ENCODE assay signal across 10 cellular contexts in the genomic region with DNA sequence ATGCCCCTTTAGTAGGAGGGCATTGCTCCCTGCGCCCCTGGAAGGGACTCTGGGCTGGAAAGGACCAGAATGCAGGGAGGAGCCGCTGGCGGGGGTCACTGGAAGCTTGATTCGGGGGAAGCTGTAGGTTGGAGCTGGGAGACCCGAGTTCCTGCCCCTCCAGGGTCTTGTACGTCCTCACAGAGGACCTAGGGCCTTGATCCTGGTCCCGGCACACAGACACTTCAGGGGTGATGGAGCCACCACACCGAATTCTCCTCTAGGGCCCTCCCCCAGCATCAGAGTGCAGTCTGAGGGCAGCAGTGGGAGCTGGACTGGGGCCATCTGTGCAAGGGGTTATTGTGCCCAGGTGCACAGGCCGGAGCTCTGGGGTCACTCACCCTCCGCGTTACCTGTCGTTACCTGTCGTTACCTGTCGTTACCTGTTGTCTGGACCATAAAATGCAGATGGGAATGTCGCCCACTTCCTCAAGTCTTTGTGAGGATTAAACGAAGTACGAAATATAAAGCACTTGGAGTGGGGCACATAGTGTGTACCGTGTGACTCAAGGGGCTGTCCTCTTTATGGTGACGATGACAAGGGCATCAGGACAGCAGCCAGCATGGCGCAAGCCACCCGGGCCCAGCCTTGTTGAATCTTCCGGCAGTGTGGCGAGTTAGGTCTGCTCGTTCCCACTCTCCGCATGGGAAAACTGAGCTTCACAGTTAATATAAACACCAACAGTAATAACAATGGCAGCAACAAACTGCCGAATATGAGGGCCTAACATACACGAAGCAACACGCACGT. TPM values are rescaled to one million over a fixed set of nuclear protein-coding genes. Genes with fewer than 3 reads are reported as not detected.
DNase-seq lines count a peak whose midpoint lies in the region; ATAC-seq, FAIRE-seq and TF ChIP-seq lines count a peak whose summit lies in the region.
"Had no signal": no experiment of that assay in that cellular context is flagged by ENCODE, and none has a peak within 500 bp of the region (broad histone marks: within the 10 kb centered on the region; RNA-seq: fewer than 3 reads in every experiment).

No MANE protein-coding gene starts in this region.

- 76 to 84% (median 80%) methylated on average over 27 to 29 of the region's 29 CpGs for WGBS in heart left ventricle, 4 donors

- no peak for FAIRE-seq in endothelial cell of umbilical vein (lab: Jason Lieb, UNC)
- FAIRE-seq: colon had no signal

- H3K9me3 ChIP-seq in heart left ventricle (no peaks in the 10 kb centered on the region), endothelial cell of umbilical vein (replicated peaks; ENCODE audit: control insufficient read depth, insufficient read depth, low read length) (no peaks in the 10 kb centered on the region), upper lobe of right lung (no peaks in the 10 kb centered on the region)
- H3K9me3 ChIP-seq: ovary had no signal

- peaks cover 59% of the 10 kb centered on the region for H3K79me2 ChIP-seq in endothelial cell of umbilical vein (ENCODE audit: control insufficient read depth, insufficient read depth, low read length)

- intact Hi-C loops in heart left ventricle (cut with DNase I), result loop anchor here in 3 of 10 donors (5.0 to 10.0 kb wide), 4 partner anchors 41 to 222 kb away; no protein-coding TSS in a partner anchor
- intact Hi-C loops in left cardiac atrium (cut with DNase I), result no loop called here
- intact Hi-C loops in endothelial cell of umbilical vein (cut with micrococcal nuclease), result loop anchor here (1.0 to 5.0 kb wide), 7 partner anchors 8 to 194 kb away; no protein-coding TSS in a partner anchor
- intact Hi-C loops in upper lobe of right lung (cut with DNase I), result no loop called here

- H3K9me3 Mint-ChIP-seq in natural killer cell treated with Interleukin-12 subunit alpha and Interleukin-12 subunit beta and Interleukin-15 and Interleukin-18, amount 100 ng/mL, for 72 hours, result no peaks in the 10 kb centered on the region

- H3K4me2 ChIP-seq in endothelial cell of umbilical vein (ENCODE audit: insufficient read depth, low read length), result no peak overlapping the region

- no peaks in the 10 kb centered on the region for H3K27me3 Mint-ChIP-seq in natural killer cell treated with Interleukin-12 subunit alpha and Interleukin-12 subunit beta and Interleukin-15 and Interleukin-18, amount 100 ng/mL, for 72 hours

- H3K27ac Mint-ChIP-seq in natural killer cell treated with Interleukin-12 subunit alpha and Interleukin-12 subunit beta and Interleukin-15 and Interleukin-18, amount 100 ng/mL, for 72 hours, result peak overlapping the region; percentile 13 to 74

- H3K4me1 ChIP-seq in heart left ventricle (peaks cover 3 to 96% (median 46%) of the 10 kb centered on the region in 12 donors), endothelial cell of umbilical vein (ENCODE audit: control insufficient read depth, extremely low read depth, insufficient read depth, low read length) (peaks cover 79% of the 10 kb centered on the region), upper lobe of right lung (peaks cover 81% of the 10 kb centered on the region)

- no peak overlapping the region for H2AFZ ChIP-seq in endothelial cell of umbilical vein (ENCODE audit: low read depth, low read length)

- TF ChIP-seq POLR2A in heart left ventricle (IDR thresholded peaks at IDR 0.05) (no peak), endothelial cell of umbilical vein (IDR thresholded peaks at IDR 0.05; ENCODE audit: low read depth, low read length) (no peak)

- DNase-seq in heart left ventricle (no peak), left cardiac atrium (no peak), endothelial cell of umbilical vein (ENCODE audit: low read depth, low spot score) (no peak), upper lobe of right lung (no peak), hippocampal formation (lab: John Stamatoyannopoulos, UW) (no peak), islet precursor cell (no peak), NCI-H526 treated with DMSO at 0.1 percent for 48 hours (lab: John Stamatoyannopoulos, UW) (no peak)
- no peak for DNase-seq in natural killer cell treated with Interleukin-12 subunit alpha and Interleukin-12 subunit beta and Interleukin-15 and Interleukin-18, amount 100 ng/mL, for 72 hours (ENCODE audit: low spot score)
- DNase-seq: ovary had no signal

- ATAC-seq in heart left ventricle, result no peak
- ATAC-seq in left cardiac atrium, result no peak
- ATAC-seq in natural killer cell treated with Interleukin-12 subunit alpha and Interleukin-12 subunit beta and Interleukin-15 and Interleukin-18, amount 100 ng/mL, for 72 hours, result no peak
- no peak for ATAC-seq in upper lobe of right lung

- BruUV-seq in endothelial cell of umbilical vein (replicated peaks; lab: Mats Ljungman, UMichigan), result TSS peak; percentile 14

- TF ChIP-seq CTCF in heart left ventricle (IDR thresholded peaks at IDR 0.05) (no peak), endothelial cell of umbilical vein (IDR thresholded peaks at IDR 0.05; ENCODE audit: extremely low read depth in 1 of 2, insufficient read depth in 1 of 2, low read depth in 1 of 2, low read length in 2 of 2) (no peak), upper lobe of right lung (IDR thresholded peaks at IDR 0.05) (no peak)

- dilution Hi-C loops in endothelial cell of umbilical vein (cut with MboI; ENCODE audit: extremely low pct_ligation_motif_present, low sequenced_read_pairs), result no loop called here

- H3K27me3 ChIP-seq in heart left ventricle, result no peaks in the 10 kb centered on the region
- no peaks in the 10 kb centered on the region for H3K27me3 ChIP-seq in endothelial cell of umbilical vein (ENCODE audit: control insufficient read depth in 2 of 2, insufficient read depth in 2 of 2, low read length in 2 of 2)
- no peaks in the 10 kb centered on the region for H3K27me3 ChIP-seq in upper lobe of right lung
- H3K27me3 ChIP-seq: ovary had no signal

- H3K4me3 Mint-ChIP-seq in natural killer cell treated with Interleukin-12 subunit alpha and Interleukin-12 subunit beta and Interleukin-15 and Interleukin-18, amount 100 ng/mL, for 72 hours, result no peak overlapping the region

- peak overlapping the region in 11 of 12 donors; percentile 49 to 81 (median 74) for H3K27ac ChIP-seq in heart left ventricle
- peak overlapping the region; percentile 96 for H3K27ac ChIP-seq in endothelial cell of umbilical vein (ENCODE audit: insufficient read depth, low read depth, low read length)
- H3K27ac ChIP-seq in upper lobe of right lung, result peak overlapping the region; percentile 49
- H3K27ac ChIP-seq: ovary had no signal

- H3K36me3 ChIP-seq in heart left ventricle, result no peaks in the 10 kb centered on the region
- H3K36me3 ChIP-seq in endothelial cell of umbilical vein (ENCODE audit: control insufficient read depth in 2 of 2, extremely low read depth in 1 of 2, insufficient read depth in 2 of 2, low read length in 2 of 2), result no peaks in the 10 kb centered on the region
- no peaks in the 10 kb centered on the region for H3K36me3 ChIP-seq in upper lobe of right lung
- H3K36me3 ChIP-seq: ovary had no signal

- H3K36me3 Mint-ChIP-seq in natural killer cell treated with Interleukin-12 subunit alpha and Interleukin-12 subunit beta and Interleukin-15 and Interleukin-18, amount 100 ng/mL, for 72 hours, result no peaks in the 10 kb centered on the region

- no peaks in the 10 kb centered on the region for H4K20me1 ChIP-seq in endothelial cell of umbilical vein (replicated peaks; ENCODE audit: control insufficient read depth, extremely low read depth, insufficient read depth, low read length)

- H3K9me1 ChIP-seq in endothelial cell of umbilical vein (replicated peaks; ENCODE audit: control insufficient read depth, extremely low read depth, insufficient read depth, low read length), result no peaks in the 10 kb centered on the region

- no peak overlapping the region for H3K4me3 ChIP-seq in heart left ventricle
- H3K4me3 ChIP-seq in endothelial cell of umbilical vein (replicated peaks in 1 of 3; ENCODE audit: insufficient read depth in 1 of 3, low read depth in 1 of 3, low read length in 3 of 3), result no peak overlapping the region
- H3K4me3 ChIP-seq in upper lobe of right lung, result no peak overlapping the region
- H3K4me3 ChIP-seq: ovary had no signal

- peak overlapping the region; percentile 76 for H3K9ac ChIP-seq in endothelial cell of umbilical vein (replicated peaks; ENCODE audit: extremely low read depth, insufficient read depth, low read length)

- peaks cover 33 to 45% of the 10 kb centered on the region in 2 donors for H3K4me1 Mint-ChIP-seq in natural killer cell treated with Interleukin-12 subunit alpha and Interleukin-12 subunit beta and Interleukin-15 and Interleukin-18, amount 100 ng/mL, for 72 hours (ENCODE audit: low read depth in 2 of 2)

- POLR2A ChIA-PET in endothelial cell of umbilical vein (lab: Charles Lee), result interaction anchor here (1.0 kb wide), 1 partner anchor 14 kb away, joined by 3 read pairs; no protein-coding TSS in a partner anchor

- CTCF ChIA-PET in endothelial cell of umbilical vein (lab: Charles Lee), result interaction anchor here (0.7 to 2.2 kb wide), 8 partner anchors 8 to 89 kb away, joined by 3 to 9 read pairs (median 4); no protein-coding TSS in a partner anchor

TF ChIP-seq in endothelial cell of umbilical vein, 7 proteins besides CTCF, POLR2A, EP300 and RAD21:
- TF ChIP-seq FOS (IDR thresholded peaks at IDR 0.05; ENCODE audit: borderline replicate concordance, insufficient read depth, low read length), result no peak
- TF ChIP-seq POLR2AphosphoS5 (IDR thresholded peaks at IDR 0.05; ENCODE audit: insufficient read depth, low read depth, low read length), result peak; percentile 31
- TF ChIP-seq GATA2 (IDR thresholded peaks at IDR 0.05; ENCODE audit: insufficient read depth, insufficient read length, low read depth, low read length), result no peak

RNA-seq across cellular contexts. Expression of a gene that starts 48.6 kb away (rescaled TPM):
- total RNA-seq in heart left ventricle (10 to 100 TPM in 6 of 9 donors, 1 to 10 TPM in 3; 7.6 to 48.8 (median 16.3) TPM), left cardiac atrium (10 to 100 TPM; 18.1 to 34.9 TPM), endothelial cell of umbilical vein (82.4 and 101 TPM in 2 replicates), upper lobe of right lung (73.8 TPM)
- polyA plus RNA-seq in heart left ventricle (1 to 10 TPM; 4.1 to 9.2 TPM), endothelial cell of umbilical vein (23.6 and 29.0 TPM in 2 replicates)
- polyA plus RNA-seq in endothelial cell of umbilical vein (2011; cell fraction: cytosol; rRNA removed), result 31.1 and 32.0 TPM in 2 replicates
- polyA plus RNA-seq in endothelial cell of umbilical vein (2011; cell fraction: nucleus; rRNA removed), result 55.1 and 76.2 TPM in 2 replicates
- polyA plus RNA-seq in endothelial cell of umbilical vein (2012), result 43.0 and 55.4 TPM in 2 replicates
- polyA minus RNA-seq in endothelial cell of umbilical vein, result 81.6 and 92.9 TPM in 2 replicates
- 15.4 TPM for polyA minus RNA-seq in endothelial cell of umbilical vein (2011; cell fraction: cytosol; rRNA and poly(A)+ RNA removed)
- 99.8 and 106 TPM in 2 replicates for polyA minus RNA-seq in endothelial cell of umbilical vein (2011; cell fraction: nucleus; rRNA and poly(A)+ RNA removed)
- 10 to 100 TPM; 48.0 to 57.6 TPM for total RNA-seq in natural killer cell treated with Interleukin-12 subunit alpha and Interleukin-12 subunit beta and Interleukin-15 and Interleukin-18, amount 100 ng/mL, for 72 hours
